In genomic region chr1:243798726-243799125, GRCh38 we compare ENCODE assay signal across 14 cellular contexts. TPM values are rescaled to one million over a fixed set of nuclear protein-coding genes. Genes with fewer than 3 reads are reported as not detected.
DNase-seq lines count a peak whose midpoint lies in the region; ATAC-seq, FAIRE-seq and TF ChIP-seq lines count a peak whose summit lies in the region.
"Had no signal": no experiment of that assay in that cellular context is flagged by ENCODE, and none has a peak within 500 bp of the region (broad histone marks: within the 10 kb centered on the region; RNA-seq: fewer than 3 reads in every experiment).

No MANE protein-coding gene starts in this region.

- H3K4me3 Mint-ChIP-seq in activated T-cell treated with anti-CD3 and anti-CD28 coated beads, Interleukin-2, amount 50 U/mL, for 4 hours = no peak overlapping the region
- H3K4me3 Mint-ChIP-seq: B cell, immature natural killer cell, neural crest cell had no signal

- H3K9me3 Mint-ChIP-seq in activated T-cell treated with anti-CD3 and anti-CD28 coated beads, Interleukin-2, amount 50 U/mL, for 4 hours = no peaks in the 10 kb centered on the region
- H3K9me3 Mint-ChIP-seq: immature natural killer cell, neural crest cell had no signal

- peaks cover 48% of the 10 kb centered on the region for H3K4me1 Mint-ChIP-seq in activated T-cell treated with anti-CD3 and anti-CD28 coated beads, Interleukin-2, amount 50 U/mL, for 4 hours (ENCODE audit: low read depth)

- H3K27me3 ChIP-seq in skeletal muscle satellite cell (ENCODE audit: control insufficient read depth, insufficient read depth, low read length) = no peaks in the 10 kb centered on the region

- H3K9ac ChIP-seq in skeletal muscle satellite cell (ENCODE audit: low read depth, low read length) = peak overlapping the region; percentile 63

- peaks cover 15% of the 10 kb centered on the region for H3K36me3 Mint-ChIP-seq in activated T-cell treated with anti-CD3 and anti-CD28 coated beads, Interleukin-2, amount 50 U/mL, for 4 hours (ENCODE audit: insufficient read depth)

- H3K27me3 Mint-ChIP-seq in activated T-cell treated with anti-CD3 and anti-CD28 coated beads, Interleukin-2, amount 50 U/mL, for 4 hours (ENCODE audit: low read depth) = no peaks in the 10 kb centered on the region
- H3K27me3 Mint-ChIP-seq: B cell had no signal

- no peak for DNase-seq in activated T-cell treated with anti-CD3 and anti-CD28 coated beads, Interleukin-2, amount 50 U/mL, for 4 hours
- DNase-seq in activated T-cell treated with anti-CD3 and anti-CD28 coated beads, Interleukin-2, amount 50 U/mL, for 48 hours = no peak
- DNase-seq in RCC 7860 (ENCODE audit: low spot score) (peak; percentile 96), epithelial cell of proximal tubule (ENCODE audit: low read depth) (peak; percentile 90)
- DNase-seq: immature natural killer cell; NCI-H1092; NK-92 treated with Interleukin-12 subunit alpha and Interleukin-12 subunit beta, amount 100 ng/mL, for 24 hours; stimulated activated CD4-positive, alpha-beta T cell treated with anti-CD3 and anti-CD28 coated beads, Interleukin-4, amount 100 ng/mL, for 1 hour had no signal

- peak; percentile 85 to 87 for ATAC-seq in activated T-cell treated with anti-CD3 and anti-CD28 coated beads, Interleukin-2, amount 50 U/mL, for 4 hours
- no peak for ATAC-seq in HG03457 (IDR thresholded peaks at IDR 0.05; ENCODE audit: unreplicated experiment)
- no peak for ATAC-seq in esophagus mucosa
- no peak for ATAC-seq in GM19455 (IDR thresholded peaks at IDR 0.05; ENCODE audit: unreplicated experiment)

- peak; percentile 96 for FAIRE-seq in RCC 7860 (lab: Jason Lieb, UNC)

- H3K4me2 ChIP-seq in skeletal muscle satellite cell (ENCODE audit: low read length) = peak overlapping the region; percentile 69

- H3K4me1 ChIP-seq in skeletal muscle satellite cell (ENCODE audit: control insufficient read depth, insufficient read depth, low read length) = peaks cover 26% of the 10 kb centered on the region

- TF ChIP-seq CTCF in epithelial cell of proximal tubule (conservative IDR thresholded peaks at IDR 0.05; ENCODE audit: low read depth, low read length) = no peak

- no peaks in the 10 kb centered on the region for H3K9me3 ChIP-seq in skeletal muscle satellite cell (replicated peaks; ENCODE audit: low read length)

- H3K4me3 ChIP-seq in epithelial cell of proximal tubule (ENCODE audit: low read depth, low read length) (no peak overlapping the region), skeletal muscle satellite cell (ENCODE audit: low read length) (peak overlapping the region; percentile 17)

- no peaks in the 10 kb centered on the region for H3K36me3 ChIP-seq in skeletal muscle satellite cell (ENCODE audit: insufficient read depth, low read length)

RNA-seq across cellular contexts. Expression of gene AKT3, which starts 51.3 kb away (rescaled TPM):
- total RNA-seq in activated T-cell treated with anti-CD3 and anti-CD28 coated beads, Interleukin-2, amount 50 U/mL, for 4 hours = 10 to 100 TPM; 17.9 to 19.1 (median 18.3) TPM
- 10.2 and 12.2 TPM in 2 replicates for total RNA-seq in epithelial cell of proximal tubule
- total RNA-seq in skeletal muscle satellite cell (2012; rRNA removed) = 15.0 and 16.4 TPM in 2 replicates
- total RNA-seq in esophagus mucosa = 4.1 TPM

Comparison
In these comparisons a context has a peak if more than half of its experiments do, and no peak if none do; other contexts are left out.
1. ATAC-seq: peak in activated T-cell treated with anti-CD3 and anti-CD28 coated beads, Interleukin-2, amount 50 U/mL, for 4 hours (2 of 2); none in HG03457 (single experiment), esophagus mucosa (single experiment) and GM19455 (single experiment).
2. DNase-seq: peak in RCC 7860 (single experiment) and epithelial cell of proximal tubule (single experiment); none in activated T-cell treated with anti-CD3 and anti-CD28 coated beads, Interleukin-2, amount 50 U/mL, for 4 hours (single experiment) and activated T-cell treated with anti-CD3 and anti-CD28 coated beads, Interleukin-2, amount 50 U/mL, for 48 hours (0 of 2).